12 cellular contexts compared by ENCODE assay signal in the genomic region with DNA sequence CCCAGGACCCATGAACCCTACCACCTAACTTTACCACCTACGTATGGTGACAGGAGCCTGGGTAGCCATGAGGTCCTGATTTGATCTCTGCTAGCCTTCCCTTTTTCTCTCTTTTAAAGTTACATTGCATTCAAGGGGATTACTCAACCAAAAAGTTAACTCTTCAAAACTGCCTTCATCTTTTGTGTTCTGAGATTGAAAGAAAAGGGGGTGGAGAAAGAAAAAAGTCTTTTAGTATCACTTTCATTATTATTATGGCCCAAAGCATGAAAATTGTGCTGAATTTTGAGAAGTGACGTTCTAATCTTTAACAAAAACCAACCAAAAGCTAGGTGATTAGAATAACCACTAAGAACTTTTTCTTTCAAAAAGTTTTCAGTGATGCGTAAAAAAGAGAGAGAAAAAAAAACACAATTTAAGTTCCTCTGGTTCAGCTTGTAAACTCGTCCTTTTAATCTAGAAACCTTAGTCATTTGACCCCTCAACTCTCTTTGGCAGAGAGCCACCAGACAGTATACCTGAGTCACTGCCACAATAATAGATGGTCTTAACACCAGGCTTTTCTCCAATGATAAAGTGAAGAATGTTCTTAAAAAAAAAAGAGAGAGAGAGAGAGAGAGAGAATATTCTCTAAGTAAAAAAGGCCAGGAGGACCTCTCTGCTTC.
DNase-seq lines count a peak whose midpoint lies in the region; ATAC-seq and TF ChIP-seq lines count a peak whose summit lies in the region.
"Had no signal": no experiment of that assay in that cellular context is flagged by ENCODE, and none has a peak within 500 bp of the region (broad histone marks: within the 10 kb centered on the region; RNA-seq: fewer than 3 reads in every experiment).

No MANE protein-coding gene starts in this region.

- no peaks in the 10 kb centered on the region for H3K27me3 ChIP-seq in MG63
- H3K27me3 ChIP-seq in skeletal muscle satellite cell (ENCODE audit: control insufficient read depth, insufficient read depth, low read length) = no peaks in the 10 kb centered on the region

- intact Hi-C loops in left cardiac atrium (cut with DNase I) = no loop called here

- H3K4me1 ChIP-seq in skeletal muscle satellite cell (ENCODE audit: control insufficient read depth, insufficient read depth, low read length) = no peaks in the 10 kb centered on the region

- H3K4me3 ChIP-seq in MG63 (no peak overlapping the region), epithelial cell of proximal tubule (ENCODE audit: low read depth, low read length) (peak overlapping the region; percentile 41), skeletal muscle satellite cell (ENCODE audit: low read length) (no peak overlapping the region)

- TF ChIP-seq CTCF in epithelial cell of proximal tubule (conservative IDR thresholded peaks at IDR 0.05; ENCODE audit: low read depth, low read length) = no peak

- DNase-seq in NCI-H2196 (lab: John Stamatoyannopoulos, UW; ENCODE audit: unreplicated experiment) (peak; percentile 1), NCI-H2196 treated with DMSO at 0.1 percent for 48 hours (lab: John Stamatoyannopoulos, UW; ENCODE audit: unreplicated experiment) (no peak), MG63 (peak; percentile 11), epithelial cell of proximal tubule (ENCODE audit: low read depth) (peak; percentile 75), left cardiac atrium (no peak), NCI-H345 treated with DMSO at 0.1 percent for 48 hours (lab: John Stamatoyannopoulos, UW; ENCODE audit: unreplicated experiment) (no peak)
- DNase-seq: 8988T, substantia nigra had no signal

- peak overlapping the region; percentile 15 for H3K4me2 ChIP-seq in skeletal muscle satellite cell (ENCODE audit: low read length)

- H3K9ac ChIP-seq in skeletal muscle satellite cell (ENCODE audit: low read depth, low read length) = no peak overlapping the region

- no peaks in the 10 kb centered on the region for H3K36me3 ChIP-seq in MG63
- no peaks in the 10 kb centered on the region for H3K36me3 ChIP-seq in skeletal muscle satellite cell (ENCODE audit: insufficient read depth, low read length)

- ATAC-seq in left cardiac atrium (no peak), GM19023 (IDR thresholded peaks at IDR 0.05; ENCODE audit: unreplicated experiment) (no peak)
- ATAC-seq: HepG2, Panc1 had no signal

- H3K9me3 ChIP-seq in MG63 (no peaks in the 10 kb centered on the region), skeletal muscle satellite cell (replicated peaks; ENCODE audit: low read length) (no peaks in the 10 kb centered on the region)

Comparison
In these comparisons a context has a peak if more than half of its experiments do, and no peak if none do; other contexts are left out.
1. DNase-seq: peak in NCI-H2196 (single experiment), MG63 (single experiment) and epithelial cell of proximal tubule (single experiment); none in NCI-H2196 treated with DMSO at 0.1 percent for 48 hours (single experiment), left cardiac atrium (single experiment) and NCI-H345 treated with DMSO at 0.1 percent for 48 hours (single experiment).